In genomic region chr1:64960731-64961130, GRCh38 we compare ENCODE assay signal across 10 cellular contexts. TPM values are rescaled to one million over a fixed set of nuclear protein-coding genes. Genes with fewer than 3 reads are reported as not detected.
A peak's percentile ranks its signal among the peaks of the same experiment; 100 is the strongest.
DNase-seq lines count a peak whose midpoint lies in the region; ATAC-seq and TF ChIP-seq lines count a peak whose summit lies in the region.
"Had no signal": no experiment of that assay in that cellular context is flagged by ENCODE, and none has a peak within 500 bp of the region (broad histone marks: within the 10 kb centered on the region; RNA-seq: fewer than 3 reads in every experiment).

No MANE protein-coding gene starts in this region.

- no peak overlapping the region for H3K4me3 Mint-ChIP-seq in MCF 10A (ENCODE audit: unreplicated experiment)

- no peak for TF ChIP-seq POLR2A in gastrocnemius medialis (IDR thresholded peaks at IDR 0.05)

- H3K36me3 Mint-ChIP-seq in MCF 10A (ENCODE audit: insufficient read depth, unreplicated experiment) = no peaks in the 10 kb centered on the region

- H3K36me3 ChIP-seq in Panc1 (ENCODE audit: control insufficient read depth, insufficient read depth, low read length) = no peaks in the 10 kb centered on the region
- no peaks in the 10 kb centered on the region for H3K36me3 ChIP-seq in gastrocnemius medialis

- in situ Hi-C loops in Panc1 (cut with HindIII; ENCODE audit: low pct_unique_long_range_greater_than_20kb, low sequenced_read_pairs) = no loop called here
- in situ Hi-C loops in gastrocnemius medialis (cut with MboI; ENCODE audit: low sequenced_read_pairs in 4 of 4) = loop anchor here in 2 of 4 donors (5.0 to 10.0 kb wide), 2 partner anchors 63 to 96 kb away; no protein-coding TSS in a partner anchor

- intact Hi-C loops in Panc1 (cut with micrococcal nuclease; ENCODE audit: unreplicated experiment) = no loop called here
- intact Hi-C loops in MCF 10A (cut with micrococcal nuclease) = loop anchor here (10.0 kb wide), 1 partner anchor 696 kb away; no protein-coding TSS in a partner anchor
- intact Hi-C loops in right cardiac atrium (cut with DNase I) = loop anchor here in 3 of 4 donors (10.0 kb wide), 3 partner anchors 66 to 216 kb away; partner anchors contain the start of gene RAVER2 (in 1 of the 3)
- intact Hi-C loops in gastrocnemius medialis (cut with DNase I; ENCODE audit: low total_unique reads) = no loop called here

- H3K9me3 Mint-ChIP-seq in MCF 10A (ENCODE audit: unreplicated experiment) = no peaks in the 10 kb centered on the region

- H3K27ac ChIP-seq in Panc1 (ENCODE audit: low read length) (no peak overlapping the region), right cardiac atrium (ENCODE audit: low read length) (no peak overlapping the region), gastrocnemius medialis (peak overlapping the region in 2 of 4 donors; percentile 8 to 15)

- ATAC-seq in GM19035 (IDR thresholded peaks at IDR 0.05; ENCODE audit: unreplicated experiment) = peak; percentile 51
- peak; percentile 52 for ATAC-seq in HG02885 (IDR thresholded peaks at IDR 0.05; ENCODE audit: poor library complexity, unreplicated experiment)
- no peak for ATAC-seq in Panc1
- no peak for ATAC-seq in right cardiac atrium
- ATAC-seq in gastrocnemius medialis = no peak

- no peak overlapping the region for H3K27ac Mint-ChIP-seq in MCF 10A (ENCODE audit: low read depth, unreplicated experiment)

- H3K9me3 ChIP-seq in Panc1 (ENCODE audit: control insufficient read depth, insufficient read depth, low read depth, low read length) (no peaks in the 10 kb centered on the region), right cardiac atrium (ENCODE audit: control insufficient read depth, low read length) (no peaks in the 10 kb centered on the region), gastrocnemius medialis (no peaks in the 10 kb centered on the region)

- CTCF ChIA-PET in Panc1 (lab: Charles Lee) (no interaction called here), MCF 10A (lab: Yijun Ruan, JAX) (interaction anchor here (0.6 to 1.7 kb wide), 3 partner anchors 7 to 1444 kb away, joined by 3 to 5 read pairs (median 3); no protein-coding TSS in a partner anchor)

- BruUV-seq in Panc1 (replicated peaks; lab: Mats Ljungman, UMichigan) = TSS peak; percentile 1
- BruUV-seq in MCF 10A (replicated peaks; lab: Mats Ljungman, UMichigan) = no TSS peak

- POLR2A ChIA-PET in Panc1 (lab: Charles Lee) (no interaction called here), MCF 10A (lab: Yijun Ruan, JAX) (interaction anchor here (0.6 kb wide), 1 partner anchor 12 kb away, joined by 3 read pairs; no protein-coding TSS in a partner anchor)

- peaks cover 29% of the 10 kb centered on the region for H3K4me1 Mint-ChIP-seq in MCF 10A (ENCODE audit: insufficient read depth, unreplicated experiment)

- H3K4me3 ChIP-seq in Panc1 (ENCODE audit: low read depth in 2 of 2, low read length in 2 of 2) (no peak overlapping the region), right cardiac atrium (ENCODE audit: low read length) (no peak overlapping the region), gastrocnemius medialis (no peak overlapping the region)

- peak; percentile 28 for DNase-seq in CD1c-positive myeloid dendritic cell (ENCODE audit: extremely low spot score)
- no peak for DNase-seq in Panc1 (ENCODE audit: low read depth, low spot score)
- no peak for DNase-seq in MCF 10A (ENCODE audit: unreplicated experiment)
- no peak for DNase-seq in right cardiac atrium
- DNase-seq in ecto neural progenitor cell (ENCODE audit: low spot score) = no peak
- DNase-seq in gastrocnemius medialis = no peak
- DNase-seq: COR-L47; stimulated activated CD4-positive, alpha-beta T cell treated with anti-CD3 and anti-CD28 coated beads, Interleukin-2, amount 100 ng/mL, for 24 hours had no signal

- no peaks in the 10 kb centered on the region for H3K27me3 Mint-ChIP-seq in MCF 10A (ENCODE audit: insufficient read depth, unreplicated experiment)

- no peak for TF ChIP-seq CTCF in Panc1 (IDR thresholded peaks at IDR 0.05)
- TF ChIP-seq CTCF in MCF 10A (IDR thresholded peaks at IDR 0.05; ENCODE audit: unreplicated experiment) = no peak
- no peak for TF ChIP-seq CTCF in gastrocnemius medialis (IDR thresholded peaks at IDR 0.05 in 4 of 5, conservative IDR thresholded peaks at IDR 0.05 in 1 of 5)

- H3K4me1 ChIP-seq in Panc1 (ENCODE audit: control insufficient read depth, insufficient read depth, low read length) = peaks cover 64% of the 10 kb centered on the region
- H3K4me1 ChIP-seq in right cardiac atrium (ENCODE audit: control insufficient read depth, insufficient read depth, low read length) = peaks cover 20% of the 10 kb centered on the region
- H3K4me1 ChIP-seq in gastrocnemius medialis = peaks cover 81 to 84% of the 10 kb centered on the region in 2 donors

- H3K27me3 ChIP-seq in Panc1 (ENCODE audit: control insufficient read depth, insufficient read depth, low read length) (no peaks in the 10 kb centered on the region), right cardiac atrium (ENCODE audit: control insufficient read depth, insufficient read depth) (no peaks in the 10 kb centered on the region), gastrocnemius medialis (no peaks in the 10 kb centered on the region)

RNA-seq across cellular contexts. Expression of gene JAK1, which starts 5.6 kb away (rescaled TPM):
- total RNA-seq in Panc1 (2021; ENCODE audit: unreplicated experiment) = 138 TPM
- 67.5 TPM for polyA plus RNA-seq in Panc1 (2012; ENCODE audit: insufficient read length)
- total RNA-seq in MCF 10A (2022) = 73.1 and 80.0 TPM in 2 replicates
- 100 to 1,000 TPM in 1 of 4 donors, 10 to 100 TPM in 3; 76.6 to 106 (median 88.0) TPM for total RNA-seq in right cardiac atrium
- polyA plus RNA-seq in right cardiac atrium = 33.1 TPM
- 100 to 1,000 TPM; 121 to 241 (median 165) TPM for total RNA-seq in gastrocnemius medialis

Comparison
In these comparisons a context has a peak if more than half of its experiments do, and no peak if none do; other contexts are left out.
1. ATAC-seq: peak in GM19035 (single experiment) and HG02885 (single experiment); none in Panc1 (single experiment), right cardiac atrium (0 of 2) and gastrocnemius medialis (0 of 2).
2. intact Hi-C loops: an anchor here in MCF 10A (10.0 kb wide) and right cardiac atrium (10.0 kb wide); none called in Panc1 and gastrocnemius medialis.